In genomic region chr22:28800308-28801041, GRCh38 we compare ENCODE assay signal across 1 cellular context.
TF ChIP-seq lines count a peak whose summit lies in the region.

XBP1 (minus strand) TSS chr22:28800569.

TF ChIP-seq in A549, 52 proteins besides CTCF, POLR2A, EP300 and RAD21 (continued from another document):
- no peak for TF ChIP-seq HMGXB4 (CRISPR knock-in tag; IDR thresholded peaks at IDR 0.05; ENCODE audit: borderline replicate concordance)
- TF ChIP-seq HEYL (CRISPR knock-in tag; IDR thresholded peaks at IDR 0.05) = no peak
- no peak for TF ChIP-seq ZSCAN20 (CRISPR knock-in tag; IDR thresholded peaks at IDR 0.05)
- no peak for TF ChIP-seq MAZ (IDR thresholded peaks at IDR 0.05; ENCODE audit: borderline replicate concordance, low read depth, low read length)
- TF ChIP-seq BCL3 (IDR thresholded peaks at IDR 0.05) = peak; percentile 63; the same call in 2 of the 3 replicates
- TF ChIP-seq JUN (IDR thresholded peaks at IDR 0.05) = peak; percentile 53 to 94; a peak in 4 of 5 replicates
- TF ChIP-seq CBX2 (IDR thresholded peaks at IDR 0.05; ENCODE audit: borderline replicate concordance, low read depth) = no peak
- TF ChIP-seq FOSL2 (IDR thresholded peaks at IDR 0.05) = no peak
- no peak for TF ChIP-seq FOSL2 (CRISPR knock-in tag; IDR thresholded peaks at IDR 0.05)
- no peak for TF ChIP-seq EHF (CRISPR knock-in tag; IDR thresholded peaks at IDR 0.05)
- TF ChIP-seq MAFK (IDR thresholded peaks at IDR 0.05; ENCODE audit: partially characterized antibody) = no peak
- no peak for TF ChIP-seq USF2 (IDR thresholded peaks at IDR 0.05)
- no peak for TF ChIP-seq SMC3 (IDR thresholded peaks at IDR 0.05)
- TF ChIP-seq SREBF2 (IDR thresholded peaks at IDR 0.05) = no peak
- no peak for TF ChIP-seq CBX8 (IDR thresholded peaks at IDR 0.05)
- TF ChIP-seq HDAC2 (IDR thresholded peaks at IDR 0.05) = no peak
- TF ChIP-seq TFCP2L1 (CRISPR knock-in tag; IDR thresholded peaks at IDR 0.05) = no peak
- no peak; the same call in none of the 2 replicates for TF ChIP-seq PHF8 (IDR thresholded peaks at IDR 0.05; ENCODE audit: borderline replicate concordance, low read depth)
- peak; percentile 44; the same call in 1 of the 2 replicates for TF ChIP-seq REST (IDR thresholded peaks at IDR 0.05)
- no peak for TF ChIP-seq TP53 (CRISPR knock-in tag; IDR thresholded peaks at IDR 0.05)
- TF ChIP-seq PBX3 (IDR thresholded peaks at IDR 0.05) = no peak
- TF ChIP-seq RARB (CRISPR knock-in tag; IDR thresholded peaks at IDR 0.05) = no peak
- TF ChIP-seq BHLHE40 (IDR thresholded peaks at IDR 0.05; ENCODE audit: low read depth, low read length) = no peak
- no peak for TF ChIP-seq ESRRA (IDR thresholded peaks at IDR 0.05; ENCODE audit: borderline replicate concordance, low read length)
